ENCODE assay signal across 23 cellular contexts in genomic region chr2:8285898-8286297, GRCh38.
A peak's percentile ranks its signal among the peaks of the same experiment; 100 is the strongest.
DNase-seq lines count a peak whose midpoint lies in the region; ATAC-seq and TF ChIP-seq lines count a peak whose summit lies in the region.
"Had no signal": no experiment of that assay in that cellular context is flagged by ENCODE, and none has a peak within 500 bp of the region (broad histone marks: within the 10 kb centered on the region; RNA-seq: fewer than 3 reads in every experiment).

No MANE protein-coding gene starts in this region.

- no peak overlapping the region for H3K23ac ChIP-seq in mesendoderm (ENCODE audit: low read length)

- H3K36me3 ChIP-seq in mesendoderm (ENCODE audit: control insufficient read depth, insufficient read depth, low read length), result no peaks in the 10 kb centered on the region
- H3K36me3 ChIP-seq: BE2C; BLaER1 treated with 17β-estradiol and CSF1 and Interleukin-3, amounts not matched to agents 10 nM and 100 nM had no signal

- H3K27me3 ChIP-seq in mesendoderm (ENCODE audit: insufficient read depth, low read length, poor library complexity), result no peaks in the 10 kb centered on the region
- H3K27me3 ChIP-seq: BE2C had no signal

- ATAC-seq in Right ventricle myocardium superior (ENCODE audit: poor library complexity), result peak; percentile 55
- ATAC-seq in activated B cell treated with CpG ODN at 0.5 μM for 24 hours (ENCODE audit: low read depth), result no peak
- ATAC-seq in GM21515 (IDR thresholded peaks at IDR 0.05; ENCODE audit: unreplicated experiment), result no peak
- ATAC-seq: GM12878 had no signal

- H3K27ac ChIP-seq in mesendoderm (ENCODE audit: low read depth, low read length), result no peak overlapping the region
- H3K27ac ChIP-seq: A549; BLaER1 treated with 17β-estradiol and CSF1 and Interleukin-3, amounts not matched to agents 10 nM and 100 nM had no signal

- TF ChIP-seq CTCF in activated B cell treated with CpG ODN at 0.5 μM for 24 hours (IDR thresholded peaks at IDR 0.05), result no peak

- peaks cover 41% of the 10 kb centered on the region for H3K27me3 Mint-ChIP-seq in activated B cell treated with CpG ODN at 0.5 μM for 24 hours
- H3K27me3 Mint-ChIP-seq in dendritic cell treated with granulocyte-macrophage colony-stimulating factor and Interleukin-4, amounts not matched to agents 40 ng/mL and 50 ng/mL, for 4 days, result no peaks in the 10 kb centered on the region
- H3K27me3 Mint-ChIP-seq: CD4-positive, alpha-beta T cell had no signal

- peak overlapping the region; percentile 38 for H3K27ac Mint-ChIP-seq in activated B cell treated with CpG ODN at 0.5 μM for 24 hours
- H3K27ac Mint-ChIP-seq in dendritic cell treated with granulocyte-macrophage colony-stimulating factor and Interleukin-4, amounts not matched to agents 40 ng/mL and 50 ng/mL, for 4 days, result peak overlapping the region; percentile 34
- H3K27ac Mint-ChIP-seq: CD4-positive, alpha-beta T cell; CD8-positive, alpha-beta memory T cell had no signal

- H2AK5ac ChIP-seq in mesendoderm (ENCODE audit: low read length), result no peak overlapping the region

- no peaks in the 10 kb centered on the region for H3K79me2 ChIP-seq in mesendoderm (ENCODE audit: control insufficient read depth, insufficient read depth, low read length)

- no peaks in the 10 kb centered on the region for H3K4me1 ChIP-seq in mesendoderm (ENCODE audit: control insufficient read depth, low read depth, low read length)
- H3K4me1 ChIP-seq: A549 had no signal

- no peaks in the 10 kb centered on the region for H3K36me3 Mint-ChIP-seq in activated B cell treated with CpG ODN at 0.5 μM for 24 hours (ENCODE audit: low read depth)
- no peaks in the 10 kb centered on the region for H3K36me3 Mint-ChIP-seq in dendritic cell treated with granulocyte-macrophage colony-stimulating factor and Interleukin-4, amounts not matched to agents 40 ng/mL and 50 ng/mL, for 4 days (ENCODE audit: low read depth)

- H3K56ac ChIP-seq in mesendoderm (ENCODE audit: low read length), result peak overlapping the region; percentile 10

- H3K4me1 Mint-ChIP-seq in activated B cell treated with CpG ODN at 0.5 μM for 24 hours, result no peaks in the 10 kb centered on the region
- H3K4me1 Mint-ChIP-seq in dendritic cell treated with granulocyte-macrophage colony-stimulating factor and Interleukin-4, amounts not matched to agents 40 ng/mL and 50 ng/mL, for 4 days (ENCODE audit: low read depth), result peaks cover 19% of the 10 kb centered on the region

- no peak overlapping the region for H3K9ac ChIP-seq in mesendoderm (ENCODE audit: low read length)
- H3K9ac ChIP-seq: BLaER1 treated with 17β-estradiol and CSF1 and Interleukin-3, amounts not matched to agents 10 nM and 100 nM had no signal

- H2BK120ac ChIP-seq in mesendoderm (ENCODE audit: low read depth, low read length), result no peak overlapping the region

- no peak overlapping the region for H3K4ac ChIP-seq in mesendoderm (ENCODE audit: low read depth, low read length)

- no peak overlapping the region for H2BK5ac ChIP-seq in mesendoderm (ENCODE audit: low read length)

- no peak overlapping the region for H3K4me3 ChIP-seq in mesendoderm (ENCODE audit: low read length)
- H3K4me3 ChIP-seq: A549; BLaER1 treated with 17β-estradiol and CSF1 and Interleukin-3, amounts not matched to agents 10 nM and 100 nM; GM12878; GM23338 had no signal

- H3K9me3 Mint-ChIP-seq in activated B cell treated with CpG ODN at 0.5 μM for 24 hours, result no peaks in the 10 kb centered on the region
- no peaks in the 10 kb centered on the region for H3K9me3 Mint-ChIP-seq in dendritic cell treated with granulocyte-macrophage colony-stimulating factor and Interleukin-4, amounts not matched to agents 40 ng/mL and 50 ng/mL, for 4 days
- H3K9me3 Mint-ChIP-seq: CD4-positive, alpha-beta T cell; CD8-positive, alpha-beta memory T cell; GM23338; H9 had no signal

- H4K5ac ChIP-seq in mesendoderm (ENCODE audit: low read length), result no peak overlapping the region

- H4K8ac ChIP-seq in mesendoderm (ENCODE audit: low read depth, low read length), result no peak overlapping the region

- CTCF ChIA-PET in activated B cell treated with CpG ODN at 0.5 μM for 24 hours (lab: Charles Lee), result no interaction called here

- intact Hi-C loops in Right ventricle myocardium superior (cut with DNase I), result no loop called here
- intact Hi-C loops in cardiac septum (cut with DNase I), result loop anchor here (5.0 kb wide), 1 partner anchor 229 kb away; no protein-coding TSS in a partner anchor
- intact Hi-C loops in activated B cell treated with CpG ODN at 0.5 μM for 24 hours (cut with micrococcal nuclease), result no loop called here
- intact Hi-C loops in dendritic cell treated with granulocyte-macrophage colony-stimulating factor and Interleukin-4, amounts not matched to agents 40 ng/mL and 50 ng/mL, for 4 days (cut with micrococcal nuclease), result no loop called here

- POLR2A ChIA-PET in activated B cell treated with CpG ODN at 0.5 μM for 24 hours (lab: Charles Lee), result no interaction called here

- no peak overlapping the region for H3K4me3 Mint-ChIP-seq in activated B cell treated with CpG ODN at 0.5 μM for 24 hours
- H3K4me3 Mint-ChIP-seq in dendritic cell treated with granulocyte-macrophage colony-stimulating factor and Interleukin-4, amounts not matched to agents 40 ng/mL and 50 ng/mL, for 4 days, result no peak overlapping the region
- H3K4me3 Mint-ChIP-seq: CD14-positive monocyte; CD4-positive, alpha-beta T cell; CD8-positive, alpha-beta memory T cell; GM23338; H9 had no signal

- H3K79me1 ChIP-seq in mesendoderm (ENCODE audit: low read length), result no peaks in the 10 kb centered on the region

- no peak overlapping the region for H2BK15ac ChIP-seq in mesendoderm (replicated peaks; ENCODE audit: low read depth)

- H3K18ac ChIP-seq in mesendoderm (ENCODE audit: low read length), result no peak overlapping the region

- WGBS in mesendoderm (ENCODE audit: extremely low coverage, insufficient coverage, low lambda C conversion rate), result no CpG with 5 or more reads among the region's 5 CpGs

- DNase-seq in Right ventricle myocardium superior (no peak), cardiac septum (ENCODE audit: low spot score) (no peak), activated B cell treated with CpG ODN at 0.5 μM for 24 hours (no peak), mesendoderm (no peak)
- no peak for DNase-seq in effector CD4-positive, alpha-beta T cell
- DNase-seq: 8988T; ACHN; AML-193; BE2C; CD4-positive, alpha-beta T cell; CD8-positive, alpha-beta memory T cell; DMS 273 treated with DMSO at 0.1 percent for 48 hours; DMS79; EL; GDM1; H9 had no signal

- H3K4me2 ChIP-seq in mesendoderm (ENCODE audit: low read length), result no peak overlapping the region
- H3K4me2 ChIP-seq: A549; BLaER1 treated with 17β-estradiol and CSF1 and Interleukin-3, amounts not matched to agents 10 nM and 100 nM; GM23338 had no signal
